In the genomic region with DNA sequence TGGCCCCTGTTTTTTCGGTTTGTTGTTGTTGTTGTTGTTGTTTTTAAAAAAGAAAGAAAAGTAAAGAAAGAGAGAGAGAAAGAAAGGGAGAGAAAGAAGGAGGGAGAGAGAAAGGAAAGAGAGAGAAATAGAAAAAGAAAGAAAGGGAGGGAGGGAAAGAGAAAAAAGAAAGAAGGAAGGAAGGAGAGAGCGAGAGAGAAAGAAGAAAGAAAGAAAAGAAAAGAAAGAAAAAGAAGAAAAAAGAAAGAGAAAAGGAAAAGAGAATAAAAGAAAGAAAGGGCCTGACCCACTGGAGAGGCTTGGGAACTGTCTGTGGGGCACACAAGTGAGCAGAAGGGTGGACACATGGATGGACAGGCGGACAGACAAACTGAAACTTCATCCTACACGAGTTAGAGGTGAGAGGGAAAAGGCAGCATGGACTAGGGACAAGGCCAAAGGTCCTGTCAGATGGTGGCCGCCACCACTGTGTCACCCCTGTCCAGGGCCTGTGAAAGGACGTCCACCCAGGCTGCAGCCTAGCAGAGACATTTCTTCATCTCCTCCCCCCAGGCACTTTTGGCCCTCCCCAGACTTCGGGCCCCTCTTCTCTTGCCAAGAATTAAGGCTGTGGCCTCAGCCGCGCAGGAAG, we compare ENCODE assay signal across 1 cellular context.
TF ChIP-seq lines count a peak whose summit lies in the region.

No MANE protein-coding gene starts in this region.

TF ChIP-seq in HepG2, 621 proteins besides CTCF, POLR2A, EP300 and RAD21 (continued from another document and continues in another):
- TF ChIP-seq, protein P1, sequence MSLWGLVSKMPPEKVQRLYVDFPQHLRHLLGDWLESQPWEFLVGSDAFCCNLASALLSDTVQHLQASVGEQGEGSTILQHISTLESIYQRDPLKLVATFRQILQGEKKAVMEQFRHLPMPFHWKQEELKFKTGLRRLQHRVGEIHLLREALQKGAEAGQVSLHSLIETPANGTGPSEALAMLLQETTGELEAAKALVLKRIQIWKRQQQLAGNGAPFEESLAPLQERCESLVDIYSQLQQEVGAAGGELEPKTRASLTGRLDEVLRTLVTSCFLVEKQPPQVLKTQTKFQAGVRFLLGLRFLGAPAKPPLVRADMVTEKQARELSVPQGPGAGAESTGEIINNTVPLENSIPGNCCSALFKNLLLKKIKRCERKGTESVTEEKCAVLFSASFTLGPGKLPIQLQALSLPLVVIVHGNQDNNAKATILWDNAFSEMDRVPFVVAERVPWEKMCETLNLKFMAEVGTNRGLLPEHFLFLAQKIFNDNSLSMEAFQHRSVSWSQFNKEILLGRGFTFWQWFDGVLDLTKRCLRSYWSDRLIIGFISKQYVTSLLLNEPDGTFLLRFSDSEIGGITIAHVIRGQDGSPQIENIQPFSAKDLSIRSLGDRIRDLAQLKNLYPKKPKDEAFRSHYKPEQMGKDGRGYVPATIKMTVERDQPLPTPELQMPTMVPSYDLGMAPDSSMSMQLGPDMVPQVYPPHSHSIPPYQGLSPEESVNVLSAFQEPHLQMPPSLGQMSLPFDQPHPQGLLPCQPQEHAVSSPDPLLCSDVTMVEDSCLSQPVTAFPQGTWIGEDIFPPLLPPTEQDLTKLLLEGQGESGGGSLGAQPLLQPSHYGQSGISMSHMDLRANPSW (CRISPR knock-in tag; IDR thresholded peaks at IDR 0.05; ENCODE audit: borderline replicate concordance), result no peak
- TF ChIP-seq, protein P2, sequence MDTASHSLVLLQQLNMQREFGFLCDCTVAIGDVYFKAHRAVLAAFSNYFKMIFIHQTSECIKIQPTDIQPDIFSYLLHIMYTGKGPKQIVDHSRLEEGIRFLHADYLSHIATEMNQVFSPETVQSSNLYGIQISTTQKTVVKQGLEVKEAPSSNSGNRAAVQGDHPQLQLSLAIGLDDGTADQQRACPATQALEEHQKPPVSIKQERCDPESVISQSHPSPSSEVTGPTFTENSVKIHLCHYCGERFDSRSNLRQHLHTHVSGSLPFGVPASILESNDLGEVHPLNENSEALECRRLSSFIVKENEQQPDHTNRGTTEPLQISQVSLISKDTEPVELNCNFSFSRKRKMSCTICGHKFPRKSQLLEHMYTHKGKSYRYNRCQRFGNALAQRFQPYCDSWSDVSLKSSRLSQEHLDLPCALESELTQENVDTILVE (CRISPR knock-in tag; IDR thresholded peaks at IDR 0.05), result no peak
- TF ChIP-seq PAWR (CRISPR knock-in tag; IDR thresholded peaks at IDR 0.05; ENCODE audit: borderline replicate concordance), result no peak
- TF ChIP-seq SAFB2 (CRISPR knock-in tag; IDR thresholded peaks at IDR 0.05; ENCODE audit: borderline replicate concordance, low read depth), result no peak
- TF ChIP-seq, protein P3, sequence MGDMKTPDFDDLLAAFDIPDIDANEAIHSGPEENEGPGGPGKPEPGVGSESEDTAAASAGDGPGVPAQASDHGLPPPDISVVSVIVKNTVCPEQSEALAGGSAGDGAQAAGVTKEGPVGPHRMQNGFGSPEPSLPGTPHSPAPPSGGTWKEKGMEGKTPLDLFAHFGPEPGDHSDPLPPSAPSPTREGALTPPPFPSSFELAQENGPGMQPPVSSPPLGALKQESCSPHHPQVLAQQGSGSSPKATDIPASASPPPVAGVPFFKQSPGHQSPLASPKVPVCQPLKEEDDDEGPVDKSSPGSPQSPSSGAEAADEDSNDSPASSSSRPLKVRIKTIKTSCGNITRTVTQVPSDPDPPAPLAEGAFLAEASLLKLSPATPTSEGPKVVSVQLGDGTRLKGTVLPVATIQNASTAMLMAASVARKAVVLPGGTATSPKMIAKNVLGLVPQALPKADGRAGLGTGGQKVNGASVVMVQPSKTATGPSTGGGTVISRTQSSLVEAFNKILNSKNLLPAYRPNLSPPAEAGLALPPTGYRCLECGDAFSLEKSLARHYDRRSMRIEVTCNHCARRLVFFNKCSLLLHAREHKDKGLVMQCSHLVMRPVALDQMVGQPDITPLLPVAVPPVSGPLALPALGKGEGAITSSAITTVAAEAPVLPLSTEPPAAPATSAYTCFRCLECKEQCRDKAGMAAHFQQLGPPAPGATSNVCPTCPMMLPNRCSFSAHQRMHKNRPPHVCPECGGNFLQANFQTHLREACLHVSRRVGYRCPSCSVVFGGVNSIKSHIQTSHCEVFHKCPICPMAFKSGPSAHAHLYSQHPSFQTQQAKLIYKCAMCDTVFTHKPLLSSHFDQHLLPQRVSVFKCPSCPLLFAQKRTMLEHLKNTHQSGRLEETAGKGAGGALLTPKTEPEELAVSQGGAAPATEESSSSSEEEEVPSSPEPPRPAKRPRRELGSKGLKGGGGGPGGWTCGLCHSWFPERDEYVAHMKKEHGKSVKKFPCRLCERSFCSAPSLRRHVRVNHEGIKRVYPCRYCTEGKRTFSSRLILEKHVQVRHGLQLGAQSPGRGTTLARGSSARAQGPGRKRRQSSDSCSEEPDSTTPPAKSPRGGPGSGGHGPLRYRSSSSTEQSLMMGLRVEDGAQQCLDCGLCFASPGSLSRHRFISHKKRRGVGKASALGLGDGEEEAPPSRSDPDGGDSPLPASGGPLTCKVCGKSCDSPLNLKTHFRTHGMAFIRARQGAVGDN (CRISPR knock-in tag; IDR thresholded peaks at IDR 0.05), result peak; percentile 51; the same call in 1 of the 2 replicates
- no peak for TF ChIP-seq PRMT3 (CRISPR knock-in tag; IDR thresholded peaks at IDR 0.05; ENCODE audit: borderline replicate concordance, low read depth)
- no peak for TF ChIP-seq MIER3 (CRISPR knock-in tag; IDR thresholded peaks at IDR 0.05; ENCODE audit: borderline replicate concordance)
- TF ChIP-seq, protein P4, sequence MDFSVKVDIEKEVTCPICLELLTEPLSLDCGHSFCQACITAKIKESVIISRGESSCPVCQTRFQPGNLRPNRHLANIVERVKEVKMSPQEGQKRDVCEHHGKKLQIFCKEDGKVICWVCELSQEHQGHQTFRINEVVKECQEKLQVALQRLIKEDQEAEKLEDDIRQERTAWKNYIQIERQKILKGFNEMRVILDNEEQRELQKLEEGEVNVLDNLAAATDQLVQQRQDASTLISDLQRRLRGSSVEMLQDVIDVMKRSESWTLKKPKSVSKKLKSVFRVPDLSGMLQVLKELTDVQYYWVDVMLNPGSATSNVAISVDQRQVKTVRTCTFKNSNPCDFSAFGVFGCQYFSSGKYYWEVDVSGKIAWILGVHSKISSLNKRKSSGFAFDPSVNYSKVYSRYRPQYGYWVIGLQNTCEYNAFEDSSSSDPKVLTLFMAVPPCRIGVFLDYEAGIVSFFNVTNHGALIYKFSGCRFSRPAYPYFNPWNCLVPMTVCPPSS (IDR thresholded peaks at IDR 0.05), result no peak
- TF ChIP-seq, protein P5, sequence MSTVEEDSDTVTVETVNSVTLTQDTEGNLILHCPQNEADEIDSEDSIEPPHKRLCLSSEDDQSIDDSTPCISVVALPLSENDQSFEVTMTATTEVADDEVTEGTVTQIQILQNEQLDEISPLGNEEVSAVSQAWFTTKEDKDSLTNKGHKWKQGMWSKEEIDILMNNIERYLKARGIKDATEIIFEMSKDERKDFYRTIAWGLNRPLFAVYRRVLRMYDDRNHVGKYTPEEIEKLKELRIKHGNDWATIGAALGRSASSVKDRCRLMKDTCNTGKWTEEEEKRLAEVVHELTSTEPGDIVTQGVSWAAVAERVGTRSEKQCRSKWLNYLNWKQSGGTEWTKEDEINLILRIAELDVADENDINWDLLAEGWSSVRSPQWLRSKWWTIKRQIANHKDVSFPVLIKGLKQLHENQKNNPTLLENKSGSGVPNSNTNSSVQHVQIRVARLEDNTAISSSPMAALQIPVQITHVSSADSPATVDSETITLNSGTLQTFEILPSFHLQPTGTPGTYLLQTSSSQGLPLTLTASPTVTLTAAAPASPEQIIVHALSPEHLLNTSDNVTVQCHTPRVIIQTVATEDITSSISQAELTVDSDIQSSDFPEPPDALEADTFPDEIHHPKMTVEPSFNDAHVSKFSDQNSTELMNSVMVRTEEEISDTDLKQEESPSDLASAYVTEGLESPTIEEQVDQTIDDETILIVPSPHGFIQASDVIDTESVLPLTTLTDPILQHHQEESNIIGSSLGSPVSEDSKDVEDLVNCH (CRISPR knock-in tag; IDR thresholded peaks at IDR 0.05), result no peak
- TF ChIP-seq ZNF75D (CRISPR knock-in tag; IDR thresholded peaks at IDR 0.05; ENCODE audit: borderline replicate concordance), result no peak
- no peak for TF ChIP-seq SOX6 (IDR thresholded peaks at IDR 0.05)
- TF ChIP-seq SOX6 (CRISPR knock-in tag; IDR thresholded peaks at IDR 0.05), result no peak
- peak; percentile 53; the same call in 1 of the 3 replicates for TF ChIP-seq MXI1 (IDR thresholded peaks at IDR 0.05; ENCODE audit: borderline replicate concordance, low read depth, low read length)
- TF ChIP-seq ARNT2 (CRISPR knock-in tag; IDR thresholded peaks at IDR 0.05; ENCODE audit: low read depth), result no peak
- no peak for TF ChIP-seq THAP11 (CRISPR knock-in tag; IDR thresholded peaks at IDR 0.05)
- TF ChIP-seq BRCA1 (CRISPR knock-in tag; IDR thresholded peaks at IDR 0.05), result no peak
- TF ChIP-seq, protein P6, sequence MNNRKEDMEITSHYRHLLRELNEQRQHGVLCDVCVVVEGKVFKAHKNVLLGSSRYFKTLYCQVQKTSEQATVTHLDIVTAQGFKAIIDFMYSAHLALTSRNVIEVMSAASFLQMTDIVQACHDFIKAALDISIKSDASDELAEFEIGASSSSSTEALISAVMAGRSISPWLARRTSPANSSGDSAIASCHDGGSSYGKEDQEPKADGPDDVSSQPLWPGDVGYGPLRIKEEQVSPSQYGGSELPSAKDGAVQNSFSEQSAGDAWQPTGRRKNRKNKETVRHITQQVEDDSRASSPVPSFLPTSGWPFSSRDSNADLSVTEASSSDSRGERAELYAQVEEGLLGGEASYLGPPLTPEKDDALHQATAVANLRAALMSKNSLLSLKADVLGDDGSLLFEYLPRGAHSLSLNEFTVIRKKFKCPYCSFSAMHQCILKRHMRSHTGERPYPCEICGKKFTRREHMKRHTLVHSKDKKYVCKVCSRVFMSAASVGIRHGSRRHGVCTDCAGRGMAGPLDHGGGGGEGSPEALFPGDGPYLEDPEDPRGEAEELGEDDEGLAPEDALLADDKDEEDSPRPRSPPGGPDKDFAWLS (CRISPR knock-in tag; IDR thresholded peaks at IDR 0.05; ENCODE audit: borderline replicate concordance), result no peak
- TF ChIP-seq FOXC1 (CRISPR knock-in tag; IDR thresholded peaks at IDR 0.05; ENCODE audit: borderline replicate concordance), result no peak
- TF ChIP-seq, protein P7, sequence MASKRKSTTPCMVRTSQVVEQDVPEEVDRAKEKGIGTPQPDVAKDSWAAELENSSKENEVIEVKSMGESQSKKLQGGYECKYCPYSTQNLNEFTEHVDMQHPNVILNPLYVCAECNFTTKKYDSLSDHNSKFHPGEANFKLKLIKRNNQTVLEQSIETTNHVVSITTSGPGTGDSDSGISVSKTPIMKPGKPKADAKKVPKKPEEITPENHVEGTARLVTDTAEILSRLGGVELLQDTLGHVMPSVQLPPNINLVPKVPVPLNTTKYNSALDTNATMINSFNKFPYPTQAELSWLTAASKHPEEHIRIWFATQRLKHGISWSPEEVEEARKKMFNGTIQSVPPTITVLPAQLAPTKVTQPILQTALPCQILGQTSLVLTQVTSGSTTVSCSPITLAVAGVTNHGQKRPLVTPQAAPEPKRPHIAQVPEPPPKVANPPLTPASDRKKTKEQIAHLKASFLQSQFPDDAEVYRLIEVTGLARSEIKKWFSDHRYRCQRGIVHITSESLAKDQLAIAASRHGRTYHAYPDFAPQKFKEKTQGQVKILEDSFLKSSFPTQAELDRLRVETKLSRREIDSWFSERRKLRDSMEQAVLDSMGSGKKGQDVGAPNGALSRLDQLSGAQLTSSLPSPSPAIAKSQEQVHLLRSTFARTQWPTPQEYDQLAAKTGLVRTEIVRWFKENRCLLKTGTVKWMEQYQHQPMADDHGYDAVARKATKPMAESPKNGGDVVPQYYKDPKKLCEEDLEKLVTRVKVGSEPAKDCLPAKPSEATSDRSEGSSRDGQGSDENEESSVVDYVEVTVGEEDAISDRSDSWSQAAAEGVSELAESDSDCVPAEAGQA (IDR thresholded peaks at IDR 0.05; ENCODE audit: low read depth), result no peak
- TF ChIP-seq, protein P7 (CRISPR knock-in tag; IDR thresholded peaks at IDR 0.05; ENCODE audit: borderline replicate concordance), result no peak
- TF ChIP-seq POLR2AphosphoS5 (IDR thresholded peaks at IDR 0.05; ENCODE audit: low read depth, low read length), result no peak
- TF ChIP-seq RARA (CRISPR knock-in tag; IDR thresholded peaks at IDR 0.05), result no peak
- TF ChIP-seq IRX3 (CRISPR knock-in tag; IDR thresholded peaks at IDR 0.05; ENCODE audit: borderline replicate concordance, low read depth), result no peak
- no peak for TF ChIP-seq ZNF12 (CRISPR knock-in tag; IDR thresholded peaks at IDR 0.05)
- peak; percentile 41; the same call in 1 of the 2 replicates for TF ChIP-seq NR2F6 (IDR thresholded peaks at IDR 0.05)
- peak; percentile 55; the same call in 1 of the 2 replicates for TF ChIP-seq NR2F6 (CRISPR knock-in tag; IDR thresholded peaks at IDR 0.05)
- TF ChIP-seq REXO4 (CRISPR knock-in tag; IDR thresholded peaks at IDR 0.05; ENCODE audit: borderline replicate concordance), result no peak
- no peak for TF ChIP-seq HDAC1 (CRISPR knock-in tag; IDR thresholded peaks at IDR 0.05)
- no peak for TF ChIP-seq MLLT10 (CRISPR knock-in tag; IDR thresholded peaks at IDR 0.05)
- no peak for TF ChIP-seq BHLHE40 (IDR thresholded peaks at IDR 0.05; ENCODE audit: low read length)
- no peak for TF ChIP-seq KLF15 (CRISPR knock-in tag; IDR thresholded peaks at IDR 0.05; ENCODE audit: borderline replicate concordance)
- TF ChIP-seq, protein P8, sequence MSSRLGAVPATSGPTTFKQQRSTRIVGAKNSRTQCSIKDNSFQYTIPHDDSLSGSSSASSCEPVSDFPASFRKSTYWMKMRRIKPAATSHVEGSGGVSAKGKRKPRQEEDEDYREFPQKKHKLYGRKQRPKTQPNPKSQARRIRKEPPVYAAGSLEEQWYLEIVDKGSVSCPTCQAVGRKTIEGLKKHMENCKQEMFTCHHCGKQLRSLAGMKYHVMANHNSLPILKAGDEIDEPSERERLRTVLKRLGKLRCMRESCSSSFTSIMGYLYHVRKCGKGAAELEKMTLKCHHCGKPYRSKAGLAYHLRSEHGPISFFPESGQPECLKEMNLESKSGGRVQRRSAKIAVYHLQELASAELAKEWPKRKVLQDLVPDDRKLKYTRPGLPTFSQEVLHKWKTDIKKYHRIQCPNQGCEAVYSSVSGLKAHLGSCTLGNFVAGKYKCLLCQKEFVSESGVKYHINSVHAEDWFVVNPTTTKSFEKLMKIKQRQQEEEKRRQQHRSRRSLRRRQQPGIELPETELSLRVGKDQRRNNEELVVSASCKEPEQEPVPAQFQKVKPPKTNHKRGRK (CRISPR knock-in tag; IDR thresholded peaks at IDR 0.05), result peak; percentile 97
- TF ChIP-seq CHD4 (IDR thresholded peaks at IDR 0.05; ENCODE audit: borderline replicate concordance, low read length), result no peak
- no peak; the same call in 1 of the 2 replicates for TF ChIP-seq KLF13 (CRISPR knock-in tag; IDR thresholded peaks at IDR 0.05)
- TF ChIP-seq NFE2 (CRISPR knock-in tag; IDR thresholded peaks at IDR 0.05), result no peak
- no peak for TF ChIP-seq SCMH1 (CRISPR knock-in tag; IDR thresholded peaks at IDR 0.05; ENCODE audit: borderline replicate concordance)
